ENCODE assay signal across 9 cellular contexts in the genomic region with DNA sequence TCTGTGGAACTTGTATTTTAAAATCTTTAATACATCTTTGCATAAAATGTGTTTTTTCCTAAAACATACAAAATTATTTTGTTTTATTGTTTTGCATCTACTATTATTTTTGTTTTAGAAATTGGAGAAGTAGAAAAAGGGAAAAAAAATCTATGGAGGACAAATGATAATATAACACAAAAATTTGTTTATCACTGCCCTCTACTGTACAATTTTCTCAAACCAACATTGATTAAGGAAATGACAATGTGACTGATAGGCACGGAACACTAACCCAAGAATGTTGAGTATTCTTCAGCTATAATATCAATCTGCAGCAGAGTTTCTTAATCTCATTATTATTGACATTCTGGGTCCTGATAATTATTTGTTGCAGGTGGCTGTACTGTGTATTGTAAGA. TPM values are rescaled to one million over a fixed set of nuclear protein-coding genes. Genes with fewer than 3 reads are reported as not detected.
DNase-seq lines count a peak whose midpoint lies in the region; ATAC-seq and TF ChIP-seq lines count a peak whose summit lies in the region.
"Had no signal": no experiment of that assay in that cellular context is flagged by ENCODE, and none has a peak within 500 bp of the region (broad histone marks: within the 10 kb centered on the region; RNA-seq: fewer than 3 reads in every experiment).

No MANE protein-coding gene starts in this region.

- no peaks in the 10 kb centered on the region for H3K27me3 ChIP-seq in A673 (replicated peaks; ENCODE audit: insufficient read depth, low read depth, low read length, poor library complexity)
- H3K27me3 ChIP-seq: neutrophil had no signal

- DNase-seq in A673 (ENCODE audit: low spot score) = peak; percentile 29
- DNase-seq in NCI-H1694 treated with DMSO at 0.1 percent for 48 hours (lab: John Stamatoyannopoulos, UW) = peak; percentile 30
- peak; percentile 16 for DNase-seq in fibroblast of the aortic adventitia (ENCODE audit: low read depth)
- DNase-seq in NCI-H1105 (lab: John Stamatoyannopoulos, UW) = no peak
- no peak for DNase-seq in GM03348 (ENCODE audit: low spot score)
- no peak for DNase-seq in Ammon's horn (ENCODE audit: low spot score)

- no TSS peak for BruUV-seq in A673 (replicated peaks; lab: Mats Ljungman, UMichigan)

- POLR2A ChIA-PET in A673 (lab: Charles Lee; ENCODE audit: low non-redundant PET) = interaction anchor here (0.6 kb wide), 1 partner anchor 630 kb away, joined by 4 read pairs; no protein-coding TSS in a partner anchor

- H3K36me3 ChIP-seq in A673 (ENCODE audit: insufficient read depth, low read length, poor library complexity, severe bottlenecking) = no peaks in the 10 kb centered on the region
- H3K36me3 ChIP-seq: neutrophil had no signal

- H3K27ac ChIP-seq in A673 (ENCODE audit: low read depth, low read length, poor library complexity, severe bottlenecking) = no peak overlapping the region
- H3K27ac ChIP-seq: neutrophil had no signal

- intact Hi-C loops in A673 (cut with micrococcal nuclease; ENCODE audit: unreplicated experiment) = loop anchor here (2.0 to 5.0 kb wide), 2 partner anchors 136 to 149 kb away; no protein-coding TSS in a partner anchor

- no peaks in the 10 kb centered on the region for H3K9me3 ChIP-seq in A673 (ENCODE audit: low read depth, low read length, poor library complexity, severe bottlenecking)
- H3K9me3 ChIP-seq: neutrophil had no signal

- H3K4me1 ChIP-seq in A673 (ENCODE audit: insufficient read depth, low read length, poor library complexity, severe bottlenecking) = no peaks in the 10 kb centered on the region

- ATAC-seq in GM18907 (IDR thresholded peaks at IDR 0.05; ENCODE audit: unreplicated experiment) (peak; percentile 68), GM21515 (IDR thresholded peaks at IDR 0.05; ENCODE audit: unreplicated experiment) (no peak)

- CTCF ChIA-PET in A673 (lab: Charles Lee) = interaction anchor here (0.7 kb wide), 1 partner anchor 148 kb away, joined by 3 read pairs; no protein-coding TSS in a partner anchor

- TF ChIP-seq CTCF in A673 (conservative IDR thresholded peaks at IDR 0.05; ENCODE audit: low read depth, low read length) = peak; percentile 58
- no peak for TF ChIP-seq CTCF in fibroblast of the aortic adventitia (IDR thresholded peaks at IDR 0.05; ENCODE audit: insufficient read depth, low read length)

- no peak overlapping the region for H3K4me3 ChIP-seq in A673 (ENCODE audit: low read depth, low read length, poor library complexity, severe bottlenecking)
- H3K4me3 ChIP-seq in fibroblast of the aortic adventitia (ENCODE audit: low read depth, low read length) = no peak overlapping the region

RNA-seq across cellular contexts. Expression of a gene that starts 9.5 kb away (rescaled TPM):
- total RNA-seq in A673 (2021) (12.1 and 16.1 TPM in 2 replicates), fibroblast of the aortic adventitia (ENCODE audit: low replicate concordance) (6.7 and 26.3 TPM in 2 replicates)

RNA-seq across cellular contexts. Expression of a gene that starts 47.4 kb away (rescaled TPM):
- total RNA-seq in A673 (2021) (0.15 TPM in 1 of 2 replicates, not detected in the other), fibroblast of the aortic adventitia (ENCODE audit: low replicate concordance) (30.0 and 119 TPM in 2 replicates)

Comparison
In these comparisons a context has a peak if more than half of its experiments do, and no peak if none do; other contexts are left out.
1. DNase-seq: peak in A673 (single experiment), NCI-H1694 treated with DMSO at 0.1 percent for 48 hours (single experiment) and fibroblast of the aortic adventitia (single experiment); none in NCI-H1105 (single experiment), GM03348 (single experiment) and Ammon's horn (single experiment).
2. RNA of a gene that starts 47.4 kb away (total RNA-seq): 30.0 to 119 TPM in fibroblast of the aortic adventitia; 0.15 TPM in A673; every median in the first group is over 10 times any median in the second.